8 cellular contexts compared by ENCODE assay signal in genomic region chr13:49421391-49421790, GRCh38.
DNase-seq lines count a peak whose midpoint lies in the region; ATAC-seq lines count a peak whose summit lies in the region.

No MANE protein-coding gene starts in this region.

- DNase-seq in EH (ENCODE audit: low read depth) = peak; percentile 30
- DNase-seq in NCI-H146 (lab: John Stamatoyannopoulos, UW) = peak; percentile 36
- DNase-seq in cerebellar cortex (ENCODE audit: low spot score) = peak; percentile 21
- DNase-seq in OCI-M2 (lab: John Stamatoyannopoulos, UW; ENCODE audit: unreplicated experiment) = no peak
- no peak for DNase-seq in retina
- DNase-seq in NCI-H446 (lab: John Stamatoyannopoulos, UW) = no peak
- no peak for DNase-seq in effector CD8-positive, alpha-beta T cell (lab: John Stamatoyannopoulos, UW)

- ATAC-seq in GM21515 (IDR thresholded peaks at IDR 0.05; ENCODE audit: unreplicated experiment) = peak; percentile 76

Comparison
In these comparisons a context has a peak if more than half of its experiments do, and no peak if none do; other contexts are left out.
1. DNase-seq: peak in EH (single experiment), NCI-H146 (single experiment) and cerebellar cortex (single experiment); none in OCI-M2 (single experiment), retina (single experiment), NCI-H446 (0 of 2) and effector CD8-positive, alpha-beta T cell (single experiment).